8 cellular contexts compared by ENCODE assay signal in genomic region chr3:12476238-12476897, GRCh38. TPM values are rescaled to one million over a fixed set of nuclear protein-coding genes. Genes with fewer than 3 reads are reported as not detected.
DNase-seq lines count a peak whose midpoint lies in the region; ATAC-seq and TF ChIP-seq lines count a peak whose summit lies in the region.
"Had no signal": no experiment of that assay in that cellular context is flagged by ENCODE, and none has a peak within 500 bp of the region (broad histone marks: within the 10 kb centered on the region; RNA-seq: fewer than 3 reads in every experiment).

No MANE protein-coding gene starts in this region.

- no peak for ATAC-seq in upper lobe of right lung
- ATAC-seq in HG02642 (IDR thresholded peaks at IDR 0.05; ENCODE audit: poor library complexity, unreplicated experiment) = no peak

- H3K27ac ChIP-seq in upper lobe of right lung (peak overlapping the region; percentile 49), SJCRH30 (no peak overlapping the region)

- H3K36me3 ChIP-seq in upper lobe of right lung (no peaks in the 10 kb centered on the region), SJCRH30 (no peaks in the 10 kb centered on the region)

- H3K4me3 ChIP-seq in cardiac fibroblast (replicated peaks in 1 of 2; ENCODE audit: low read depth in 2 of 2, low read length in 2 of 2) = no peak overlapping the region
- no peak overlapping the region for H3K4me3 ChIP-seq in upper lobe of right lung
- no peak overlapping the region for H3K4me3 ChIP-seq in SJCRH30

- H3K4me1 ChIP-seq in upper lobe of right lung (peaks cover 5% of the 10 kb centered on the region), SJCRH30 (no peaks in the 10 kb centered on the region)

- intact Hi-C loops in upper lobe of right lung (cut with DNase I) = no loop called here

- no peaks in the 10 kb centered on the region for H3K27me3 ChIP-seq in upper lobe of right lung
- peaks cover 5% of the 10 kb centered on the region; the same call in 1 of the 2 replicates for H3K27me3 ChIP-seq in SJCRH30

- peak; percentile 48 for DNase-seq in LHCN-M2 (ENCODE audit: low read depth)
- peak; percentile 62 to 82 for DNase-seq in cardiac fibroblast (ENCODE audit: low read depth in 2 of 2)
- peak; percentile 35 to 68 for DNase-seq in lung microvascular endothelial cell (ENCODE audit: low read depth in 2 of 2)
- no peak for DNase-seq in upper lobe of right lung
- DNase-seq in SJCRH30 = no peak
- no peak for DNase-seq in T1000 (lab: John Stamatoyannopoulos, UW)
- DNase-seq: activated naive CD8-positive, alpha-beta T cell treated with anti-CD3 and anti-CD28 coated beads, Interleukin-2, amount 10 ng/mL, durations not matched to agents 7 days and 5 days had no signal

- no peak for TF ChIP-seq CTCF in cardiac fibroblast (IDR thresholded peaks at IDR 0.05; ENCODE audit: low read depth, low read length)
- no peak for TF ChIP-seq CTCF in upper lobe of right lung (IDR thresholded peaks at IDR 0.05)

- H3K9me3 ChIP-seq in upper lobe of right lung (no peaks in the 10 kb centered on the region), SJCRH30 (replicated peaks) (no peaks in the 10 kb centered on the region)

RNA-seq across cellular contexts. Expression of gene TSEN2, which starts 7.9 kb away (rescaled TPM):
- total RNA-seq in LHCN-M2 (2014; rRNA removed) (14.6 and 17.9 TPM in 2 replicates), lung microvascular endothelial cell (5.4 and 8.7 TPM in 2 replicates), upper lobe of right lung (16.0 TPM)
- polyA plus RNA-seq in LHCN-M2 (2012) = 6.9 TPM
- 16.6 and 17.2 TPM in 2 replicates for total RNA-seq in SJCRH30 (2014; rRNA removed; shearing (Covaris generic))

Comparison
In these comparisons a context has a peak if more than half of its experiments do, and no peak if none do; other contexts are left out.
1. DNase-seq: peak in LHCN-M2 (single experiment), cardiac fibroblast (2 of 2) and lung microvascular endothelial cell (2 of 2); none in upper lobe of right lung (single experiment), SJCRH30 (0 of 2) and T1000 (single experiment).